19 cellular contexts compared by ENCODE assay signal in genomic region chr1:147570907-147571306, GRCh38. TPM values are rescaled to one million over a fixed set of nuclear protein-coding genes. Genes with fewer than 3 reads are reported as not detected.
DNase-seq lines count a peak whose midpoint lies in the region; ATAC-seq, FAIRE-seq and TF ChIP-seq lines count a peak whose summit lies in the region.
"Had no signal": no experiment of that assay in that cellular context is flagged by ENCODE, and none has a peak within 500 bp of the region (broad histone marks: within the 10 kb centered on the region; RNA-seq: fewer than 3 reads in every experiment).

No MANE protein-coding gene starts in this region.

- no peaks in the 10 kb centered on the region for H3K9me3 ChIP-seq in osteoblast (ENCODE audit: low read depth, low read length)

- H3K4me3 Mint-ChIP-seq in activated naive CD8-positive, alpha-beta T cell: peak overlapping the region; percentile 23
- H3K4me3 Mint-ChIP-seq in activated naive CD8-positive, alpha-beta T cell treated with anti-CD3 and anti-CD28 coated beads for 36 hours: no peak overlapping the region
- peak overlapping the region; percentile 63 for H3K4me3 Mint-ChIP-seq in stimulated activated naive CD8-positive, alpha-beta T cell treated with anti-CD3 and anti-CD28 coated beads, Interleukin-15, Interleukin-2, amounts not matched to agents 100 ng/mL and 50 ng/mL, for 24 hours
- H3K4me3 Mint-ChIP-seq: CD4-positive, CD25-positive, alpha-beta regulatory T cell; CD8-positive, alpha-beta T cell; H9 had no signal

- peaks cover 28% of the 10 kb centered on the region for H3K4me1 Mint-ChIP-seq in activated naive CD8-positive, alpha-beta T cell (ENCODE audit: low read depth)
- peaks cover 34% of the 10 kb centered on the region for H3K4me1 Mint-ChIP-seq in activated naive CD8-positive, alpha-beta T cell treated with anti-CD3 and anti-CD28 coated beads for 36 hours
- peaks cover 52% of the 10 kb centered on the region for H3K4me1 Mint-ChIP-seq in stimulated activated naive CD8-positive, alpha-beta T cell treated with anti-CD3 and anti-CD28 coated beads, Interleukin-15, Interleukin-2, amounts not matched to agents 100 ng/mL and 50 ng/mL, for 24 hours (ENCODE audit: low read depth)

- TF ChIP-seq CTCF in osteoblast (IDR thresholded peaks at IDR 0.05; ENCODE audit: extremely low read depth, low read depth, low read length): no peak

- no peak overlapping the region for H3K4me3 ChIP-seq in osteoblast (ENCODE audit: insufficient read depth, low read length)
- H3K4me3 ChIP-seq: GM12878, GM23248 had no signal

- no peaks in the 10 kb centered on the region for H3K9me3 Mint-ChIP-seq in activated naive CD8-positive, alpha-beta T cell (ENCODE audit: low read depth)
- no peaks in the 10 kb centered on the region for H3K9me3 Mint-ChIP-seq in activated naive CD8-positive, alpha-beta T cell treated with anti-CD3 and anti-CD28 coated beads for 36 hours
- no peaks in the 10 kb centered on the region for H3K9me3 Mint-ChIP-seq in stimulated activated naive CD8-positive, alpha-beta T cell treated with anti-CD3 and anti-CD28 coated beads, Interleukin-15, Interleukin-2, amounts not matched to agents 100 ng/mL and 50 ng/mL, for 24 hours
- H3K9me3 Mint-ChIP-seq: CD8-positive, alpha-beta T cell; H9 had no signal

- H2AFZ ChIP-seq in osteoblast (ENCODE audit: low read length): no peak overlapping the region
- H2AFZ ChIP-seq: GM23248 had no signal

- H3K27me3 Mint-ChIP-seq in activated naive CD8-positive, alpha-beta T cell: no peaks in the 10 kb centered on the region
- H3K27me3 Mint-ChIP-seq in activated naive CD8-positive, alpha-beta T cell treated with anti-CD3 and anti-CD28 coated beads for 36 hours: no peaks in the 10 kb centered on the region
- H3K27me3 Mint-ChIP-seq in stimulated activated naive CD8-positive, alpha-beta T cell treated with anti-CD3 and anti-CD28 coated beads, Interleukin-15, Interleukin-2, amounts not matched to agents 100 ng/mL and 50 ng/mL, for 24 hours: peaks cover 20% of the 10 kb centered on the region

- FAIRE-seq in frontal cortex (lab: Jason Lieb, UNC): no peak
- FAIRE-seq: D721Med, GM12878 had no signal

- H3K36me3 ChIP-seq in osteoblast (ENCODE audit: insufficient read depth, low read length): no peaks in the 10 kb centered on the region

- H3K27ac ChIP-seq in osteoblast (ENCODE audit: low read depth, low read length): no peak overlapping the region
- H3K27ac ChIP-seq: C4-2B, GM23248 had no signal

- H3K4me2 ChIP-seq in osteoblast (ENCODE audit: insufficient read depth, low read length): no peak overlapping the region

- H3K27ac Mint-ChIP-seq in activated naive CD8-positive, alpha-beta T cell: peak overlapping the region; percentile 9
- H3K27ac Mint-ChIP-seq in activated naive CD8-positive, alpha-beta T cell treated with anti-CD3 and anti-CD28 coated beads for 36 hours: peak overlapping the region; percentile 52
- peak overlapping the region; percentile 84 for H3K27ac Mint-ChIP-seq in stimulated activated naive CD8-positive, alpha-beta T cell treated with anti-CD3 and anti-CD28 coated beads, Interleukin-15, Interleukin-2, amounts not matched to agents 100 ng/mL and 50 ng/mL, for 24 hours
- H3K27ac Mint-ChIP-seq: CD4-positive, CD25-positive, alpha-beta regulatory T cell; CD8-positive, alpha-beta T cell had no signal

- H3K27me3 ChIP-seq in osteoblast (ENCODE audit: insufficient read depth, low read length): peaks cover 7% of the 10 kb centered on the region

- peaks cover 13% of the 10 kb centered on the region for H3K36me3 Mint-ChIP-seq in activated naive CD8-positive, alpha-beta T cell
- peaks cover 11% of the 10 kb centered on the region for H3K36me3 Mint-ChIP-seq in activated naive CD8-positive, alpha-beta T cell treated with anti-CD3 and anti-CD28 coated beads for 36 hours
- peaks cover 6% of the 10 kb centered on the region for H3K36me3 Mint-ChIP-seq in stimulated activated naive CD8-positive, alpha-beta T cell treated with anti-CD3 and anti-CD28 coated beads, Interleukin-15, Interleukin-2, amounts not matched to agents 100 ng/mL and 50 ng/mL, for 24 hours (ENCODE audit: low read depth)
- H3K36me3 Mint-ChIP-seq: CD8-positive, alpha-beta T cell had no signal

- no peak for DNase-seq in activated naive CD8-positive, alpha-beta T cell treated with anti-CD3 and anti-CD28 coated beads for 36 hours
- DNase-seq in osteoblast (ENCODE audit: insufficient read length, low spot score, missing footprints) (peak; percentile 9), frontal cortex (ENCODE audit: low spot score in 2 of 2) (no peak), COLO668 (lab: John Stamatoyannopoulos, UW; ENCODE audit: unreplicated experiment) (no peak)
- DNase-seq: CD4-positive, CD25-positive, alpha-beta regulatory T cell; CD8-positive, alpha-beta T cell; DMS 273 treated with DMSO at 0.1 percent for 48 hours; DMS79; EL; GDM1; GM23248; H9 had no signal

- H4K20me1 ChIP-seq in osteoblast (ENCODE audit: insufficient read depth, low read length): no peaks in the 10 kb centered on the region

- no peaks in the 10 kb centered on the region for H3K4me1 ChIP-seq in osteoblast (ENCODE audit: insufficient read depth, low read length)

- H3K79me2 ChIP-seq in osteoblast (ENCODE audit: insufficient read depth, low read length): no peaks in the 10 kb centered on the region

- ATAC-seq in GM21515 (IDR thresholded peaks at IDR 0.05; ENCODE audit: unreplicated experiment): no peak
- ATAC-seq: CD8-positive, alpha-beta T cell; GM12878; HCT116 had no signal

RNA-seq across cellular contexts. Expression of gene BCL9, which starts 29.6 kb away (rescaled TPM):
- 10 to 100 TPM; 32.2 to 32.8 TPM for total RNA-seq in activated naive CD8-positive, alpha-beta T cell treated with anti-CD3 and anti-CD28 coated beads for 36 hours
- total RNA-seq in osteoblast (5.4 and 5.6 TPM in 2 replicates), frontal cortex (10.6 TPM)

Comparison
In these comparisons a context has a peak if more than half of its experiments do, and no peak if none do; other contexts are left out.
1. H3K27ac Mint-ChIP-seq: peak in every context shown above with its lines; median percentile 84 in stimulated activated naive CD8-positive, alpha-beta T cell treated with anti-CD3 and anti-CD28 coated beads, Interleukin-15, Interleukin-2, amounts not matched to agents 100 ng/mL and 50 ng/mL, for 24 hours; 52 in activated naive CD8-positive, alpha-beta T cell treated with anti-CD3 and anti-CD28 coated beads for 36 hours; 9 in activated naive CD8-positive, alpha-beta T cell.